ENCODE assay signal across 9 cellular contexts in genomic region chrX:29090811-29091210, GRCh38.
DNase-seq lines count a peak whose midpoint lies in the region; FAIRE-seq and TF ChIP-seq lines count a peak whose summit lies in the region.
"Had no signal": no experiment of that assay in that cellular context is flagged by ENCODE, and none has a peak within 500 bp of the region (broad histone marks: within the 10 kb centered on the region; RNA-seq: fewer than 3 reads in every experiment).

No MANE protein-coding gene starts in this region.

- H2AFZ ChIP-seq in astrocyte (ENCODE audit: low read depth, low read length) = no peak overlapping the region
- no peak overlapping the region for H2AFZ ChIP-seq in neuronal stem cell (ENCODE audit: low read length)

- H4K8ac ChIP-seq in neuronal stem cell (ENCODE audit: low read depth, low read length) = no peak overlapping the region

- H3K36me3 ChIP-seq in A673 (ENCODE audit: insufficient read depth, low read length, poor library complexity, severe bottlenecking) (no peaks in the 10 kb centered on the region), astrocyte (ENCODE audit: insufficient read depth, low read length) (no peaks in the 10 kb centered on the region), neuronal stem cell (replicated peaks in 1 of 2; ENCODE audit: control insufficient read depth in 2 of 2, insufficient read depth in 2 of 2, low read length in 2 of 2) (no peaks in the 10 kb centered on the region)

- no peak overlapping the region for H4K91ac ChIP-seq in neuronal stem cell (ENCODE audit: low read depth, low read length, poor library complexity)

- no peak overlapping the region for H3K14ac ChIP-seq in neuronal stem cell (ENCODE audit: low read length)

- H3K27ac ChIP-seq in A673 (ENCODE audit: low read depth, low read length, poor library complexity, severe bottlenecking) = no peak overlapping the region
- no peak overlapping the region for H3K27ac ChIP-seq in astrocyte (ENCODE audit: low read depth, low read length)
- H3K27ac ChIP-seq in neuronal stem cell (replicated peaks; ENCODE audit: low read length) = no peak overlapping the region

- no peaks in the 10 kb centered on the region for H3K9me3 Mint-ChIP-seq in astrocyte (ENCODE audit: unreplicated experiment)

- H3K27me3 ChIP-seq in A673 (replicated peaks; ENCODE audit: insufficient read depth, low read depth, low read length, poor library complexity) (no peaks in the 10 kb centered on the region), astrocyte (ENCODE audit: insufficient read depth, low read length) (no peaks in the 10 kb centered on the region), neuronal stem cell (ENCODE audit: control insufficient read depth in 3 of 3, insufficient read depth in 3 of 3, low read depth in 1 of 3, low read length in 3 of 3) (no peaks in the 10 kb centered on the region)

- H3K27me3 Mint-ChIP-seq in astrocyte (ENCODE audit: low read depth, unreplicated experiment) = no peaks in the 10 kb centered on the region

- H2BK120ac ChIP-seq in neuronal stem cell (ENCODE audit: low read depth, low read length) = no peak overlapping the region

- intact Hi-C loops in A673 (cut with micrococcal nuclease; ENCODE audit: unreplicated experiment) = no loop called here

- H3K9me3 ChIP-seq in A673 (ENCODE audit: low read depth, low read length, poor library complexity, severe bottlenecking) (no peaks in the 10 kb centered on the region), astrocyte (ENCODE audit: insufficient read depth, low read depth, low read length) (no peaks in the 10 kb centered on the region), neuronal stem cell (replicated peaks in 1 of 2; ENCODE audit: control insufficient read depth in 2 of 2, insufficient read depth in 1 of 2, low read depth in 1 of 2, low read length in 2 of 2) (no peaks in the 10 kb centered on the region)

- H2AK5ac ChIP-seq in neuronal stem cell (ENCODE audit: low read depth, low read length) = no peak overlapping the region

- H4K20me1 ChIP-seq in astrocyte (ENCODE audit: insufficient read depth, low read length) = no peaks in the 10 kb centered on the region

- H3K4me1 ChIP-seq in A673 (ENCODE audit: insufficient read depth, low read length, poor library complexity, severe bottlenecking) (no peaks in the 10 kb centered on the region), astrocyte (ENCODE audit: insufficient read depth, low read length) (no peaks in the 10 kb centered on the region), neuronal stem cell (ENCODE audit: control insufficient read depth in 2 of 2, insufficient read depth in 1 of 2, low read depth in 1 of 2, low read length in 2 of 2) (no peaks in the 10 kb centered on the region)

- no peaks in the 10 kb centered on the region for H3K4me1 Mint-ChIP-seq in astrocyte (ENCODE audit: low read depth, unreplicated experiment)

- peak; percentile 23 for DNase-seq in A673 (ENCODE audit: low spot score)
- peak; percentile 1 for DNase-seq in HT-29 (ENCODE audit: low spot score)
- peak; percentile 4 for DNase-seq in astrocyte (ENCODE audit: low read depth)
- DNase-seq in inferior parietal cortex (ENCODE audit: extremely low spot score) = peak; percentile 47
- DNase-seq in NCI-H146 treated with DMSO at 0.1 percent for 48 hours (lab: John Stamatoyannopoulos, UW; ENCODE audit: unreplicated experiment) = no peak
- no peak for DNase-seq in neuronal stem cell (ENCODE audit: low spot score)
- DNase-seq in cerebellar nuclear complex (lab: John Stamatoyannopoulos, UW) = no peak
- no peak for DNase-seq in foreskin melanocyte
- DNase-seq: COR-L47 had no signal

- CTCF ChIA-PET in A673 (lab: Charles Lee) = no interaction called here

- H3K23ac ChIP-seq in neuronal stem cell (ENCODE audit: low read depth, low read length, poor library complexity) = no peak overlapping the region

- H2BK5ac ChIP-seq in neuronal stem cell (ENCODE audit: low read length) = no peak overlapping the region

- no peaks in the 10 kb centered on the region for H3K79me1 ChIP-seq in neuronal stem cell (ENCODE audit: low read depth, low read length)

- POLR2A ChIA-PET in A673 (lab: Charles Lee; ENCODE audit: low non-redundant PET) = no interaction called here

- H3K18ac ChIP-seq in neuronal stem cell (ENCODE audit: low read length) = no peak overlapping the region

- H3K4me2 ChIP-seq in astrocyte (ENCODE audit: low read length) = no peak overlapping the region
- H3K4me2 ChIP-seq in neuronal stem cell (ENCODE audit: insufficient read depth, low read length, poor library complexity, severe bottlenecking) = no peak overlapping the region

- BruUV-seq in A673 (replicated peaks; lab: Mats Ljungman, UMichigan) = no TSS peak

- no peak overlapping the region for H3K4me3 ChIP-seq in A673 (ENCODE audit: low read depth, low read length, poor library complexity, severe bottlenecking)
- H3K4me3 ChIP-seq in astrocyte (ENCODE audit: insufficient read depth, low read depth, low read length) = no peak overlapping the region
- H3K4me3 ChIP-seq in neuronal stem cell (ENCODE audit: low read length in 2 of 2) = no peak overlapping the region

- H3K79me2 ChIP-seq in astrocyte (ENCODE audit: insufficient read depth, low read length) = no peaks in the 10 kb centered on the region

- no peak overlapping the region for H3K4ac ChIP-seq in neuronal stem cell (ENCODE audit: low read length)

- no peak overlapping the region for H3K4me3 Mint-ChIP-seq in astrocyte (ENCODE audit: unreplicated experiment)

- peak; percentile 82 for FAIRE-seq in astrocyte (lab: Jason Lieb, UNC)

- WGBS in neuronal stem cell (ENCODE audit: extremely low coverage in 2 of 2, insufficient read length in 2 of 2, insufficient replicate concordance in 1 of 2), 2 donors = no CpG with 5 or more reads among the region's 2 CpGs

- H3K36me3 Mint-ChIP-seq in astrocyte (ENCODE audit: low read depth, unreplicated experiment) = no peaks in the 10 kb centered on the region

- TF ChIP-seq CTCF in A673 (conservative IDR thresholded peaks at IDR 0.05; ENCODE audit: low read depth, low read length) (peak; percentile 52), astrocyte (IDR thresholded peaks at IDR 0.05; ENCODE audit: insufficient read depth, low read depth, low read length) (peak; percentile 31)

- H3K9ac ChIP-seq in astrocyte (ENCODE audit: low read length) (no peak overlapping the region), neuronal stem cell (ENCODE audit: low read depth, low read length, poor library complexity) (no peak overlapping the region)

- H2BK15ac ChIP-seq in neuronal stem cell (ENCODE audit: low read length) = no peak overlapping the region

- no peak overlapping the region for H3K27ac Mint-ChIP-seq in astrocyte (ENCODE audit: unreplicated experiment)

- no peak overlapping the region for H2BK12ac ChIP-seq in neuronal stem cell (ENCODE audit: low read length)

Comparison
In these comparisons a context has a peak if more than half of its experiments do, and no peak if none do; other contexts are left out.
1. DNase-seq: peak in A673 (single experiment), HT-29 (single experiment), astrocyte (single experiment) and inferior parietal cortex (single experiment); none in NCI-H146 treated with DMSO at 0.1 percent for 48 hours (single experiment), neuronal stem cell (single experiment), cerebellar nuclear complex (0 of 2) and foreskin melanocyte (single experiment).